In the genomic region with DNA sequence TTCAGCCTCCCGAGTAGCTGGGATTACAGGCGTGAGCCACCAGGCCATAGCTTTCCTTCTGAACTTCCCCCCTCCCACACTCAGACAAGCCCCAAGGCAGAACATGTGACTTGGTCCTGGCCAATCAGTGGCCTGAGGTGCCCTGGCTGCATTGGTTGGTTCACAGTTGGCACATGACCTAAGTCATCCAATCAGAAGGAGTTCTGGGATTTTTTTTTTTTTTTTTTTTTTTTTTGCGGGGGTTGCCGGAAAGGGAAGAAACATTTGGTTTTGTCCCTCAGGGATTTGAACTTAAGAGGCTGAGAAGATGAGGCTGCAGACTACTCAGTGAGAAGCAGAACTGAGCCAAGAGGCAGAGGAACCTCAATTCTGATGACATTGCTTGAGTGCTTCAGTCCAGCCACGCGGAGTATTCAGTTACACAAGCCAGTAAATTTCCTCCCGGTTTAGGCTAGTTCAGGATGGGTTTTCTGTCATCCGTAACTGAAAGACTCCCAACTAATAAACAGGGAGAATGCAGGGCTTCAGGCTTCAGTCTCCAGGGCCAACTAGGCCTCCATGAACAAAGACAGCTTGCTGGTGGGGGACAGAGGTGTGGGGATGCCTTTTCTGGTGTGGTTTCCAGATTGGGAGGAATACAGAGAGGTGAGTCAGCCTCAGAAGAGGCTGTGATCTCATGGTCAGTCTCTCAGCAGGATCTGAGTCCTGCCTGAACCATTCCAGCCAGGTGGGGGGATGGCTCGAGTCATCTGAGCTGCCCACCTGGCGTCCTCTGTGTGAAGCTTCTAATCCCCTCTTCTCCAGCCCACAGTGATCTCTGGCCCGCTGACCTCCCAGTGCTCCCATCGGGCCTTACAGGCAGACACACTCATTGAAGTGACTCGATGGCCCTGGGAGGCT, we compare ENCODE assay signal across 10 cellular contexts. TPM values are rescaled to one million over a fixed set of nuclear protein-coding genes. Genes with fewer than 3 reads are reported as not detected.
DNase-seq lines count a peak whose midpoint lies in the region; ATAC-seq and TF ChIP-seq lines count a peak whose summit lies in the region.
"Had no signal": no experiment of that assay in that cellular context is flagged by ENCODE, and none has a peak within 500 bp of the region (broad histone marks: within the 10 kb centered on the region; RNA-seq: fewer than 3 reads in every experiment).

No MANE protein-coding gene starts in this region.

- TF ChIP-seq RAD21 in HCT116 (IDR thresholded peaks at IDR 0.05; ENCODE audit: low read depth), result no peak

- CTCF ChIA-PET in HCT116 (lab: Charles Lee), result interaction anchor here (5.5 to 5.7 kb wide), 2 partner anchors 43 to 105 kb away, joined by 80 to 185 read pairs; no protein-coding TSS in a partner anchor

- H3K9ac ChIP-seq in HCT116 (ENCODE audit: low read length) (peak overlapping the region; percentile 29), OCI-LY3 (ENCODE audit: low read length) (no peak overlapping the region)

- TF ChIP-seq POLR2A in HCT116 (IDR thresholded peaks at IDR 0.05; ENCODE audit: borderline replicate concordance, extremely low read depth, insufficient read depth, insufficient read length) (no peak), testis (IDR thresholded peaks at IDR 0.05) (no peak), transverse colon (IDR thresholded peaks at IDR 0.05) (no peak)

- peaks cover 13 to 57% of the 10 kb centered on the region in 2 experiments; a peak in 3 of 4 replicates for H3K4me1 ChIP-seq in HCT116 (ENCODE audit: control insufficient read depth in 1 of 2, insufficient read depth in 2 of 2, low read length in 2 of 2)
- H3K4me1 ChIP-seq in OCI-LY3 (ENCODE audit: low read length), result peaks cover 40% of the 10 kb centered on the region
- H3K4me1 ChIP-seq in testis, result peaks cover 10% of the 10 kb centered on the region
- peaks cover 6 to 22% (median 10%) of the 10 kb centered on the region in 4 donors for H3K4me1 ChIP-seq in transverse colon

- TF ChIP-seq CTCF in HCT116 (IDR thresholded peaks at IDR 0.05 in 2 of 3, conservative IDR thresholded peaks at IDR 0.05 in 1 of 3; ENCODE audit: borderline replicate concordance in 1 of 3, insufficient read depth in 1 of 3, low read depth in 2 of 3, low read length in 2 of 3) (no peak), OCI-LY3 (IDR thresholded peaks at IDR 0.05; ENCODE audit: low read depth, low read length) (no peak), testis (IDR thresholded peaks at IDR 0.05) (no peak), transverse colon (IDR thresholded peaks at IDR 0.05) (no peak)

- no peak; the same call in 1 of the 2 replicates for ATAC-seq in HCT116

- no peak for TF ChIP-seq EP300 in transverse colon (IDR thresholded peaks at IDR 0.05; ENCODE audit: low read depth)

- peak overlapping the region; percentile 36 to 37 for H3K4me3 ChIP-seq in HCT116 (replicated peaks in 1 of 2; ENCODE audit: low read depth in 1 of 2, low read length in 2 of 2)
- H3K4me3 ChIP-seq in OCI-LY3 (ENCODE audit: low read length), result peak overlapping the region; percentile 29; the same call in 1 of the 2 replicates
- peak overlapping the region in 1 of 2 donors; percentile 41 for H3K4me3 ChIP-seq in testis
- H3K4me3 ChIP-seq in transverse colon, result no peak overlapping the region
- H3K4me3 ChIP-seq: thoracic aorta had no signal

- H3K27me3 ChIP-seq in HCT116 (ENCODE audit: insufficient read depth, low read length), result no peaks in the 10 kb centered on the region
- H3K27me3 ChIP-seq in OCI-LY3 (ENCODE audit: low read depth, low read length), result no peaks in the 10 kb centered on the region
- H3K27me3 ChIP-seq in testis, result no peaks in the 10 kb centered on the region
- H3K27me3 ChIP-seq in transverse colon, result no peaks in the 10 kb centered on the region

- RAD21 ChIA-PET in HCT116 (lab: Charles Lee; ENCODE audit: low non-redundant PET in 1 of 2, low total read pairs in 2 of 2, uncharacterized antibody in 2 of 2, unreplicated experiment in 2 of 2), result interaction anchor here (0.6 to 4.2 kb wide), 2 partner anchors 24 to 40 kb away, joined by 3 to 31 read pairs; no protein-coding TSS in a partner anchor

- H3K36me3 ChIP-seq in HCT116 (ENCODE audit: control insufficient read depth in 1 of 2, insufficient read depth in 2 of 2, low read length in 2 of 2) (peaks cover under 1% of the 10 kb centered on the region in 2 experiments; a peak in 2 of 4 replicates), OCI-LY3 (replicated peaks; ENCODE audit: low read depth, low read length) (peaks cover 9% of the 10 kb centered on the region), testis (ENCODE audit: low read depth, missing control alignments) (no peaks in the 10 kb centered on the region), transverse colon (peaks cover 0 to 2% (median 0%) of the 10 kb centered on the region in 4 donors)

- H4K20me1 ChIP-seq in HCT116 (ENCODE audit: insufficient read depth) (no peaks in the 10 kb centered on the region; the same call in 1 of the 2 replicates), OCI-LY3 (ENCODE audit: insufficient read depth, low read length) (peaks cover 14% of the 10 kb centered on the region)

- H3K79me2 ChIP-seq in HCT116 (ENCODE audit: insufficient read depth, low read length) (peaks cover 1% of the 10 kb centered on the region), OCI-LY3 (ENCODE audit: low read length) (peaks cover 9% of the 10 kb centered on the region)

- POLR2A ChIA-PET in HCT116 (lab: Charles Lee), result interaction anchor here (0.7 to 6.5 kb wide), 2 partner anchors 16 to 44 kb away, joined by 4 to 50 read pairs; no protein-coding TSS in a partner anchor

- peak overlapping the region; percentile 56 for H3K4me2 ChIP-seq in HCT116 (ENCODE audit: low read length)
- peak overlapping the region; percentile 25 for H3K4me2 ChIP-seq in OCI-LY3 (ENCODE audit: low read length)

- H2AFZ ChIP-seq in HCT116 (ENCODE audit: low read depth, low read length, poor library complexity, severe bottlenecking), result no peak overlapping the region
- no peak overlapping the region for H2AFZ ChIP-seq in OCI-LY3 (ENCODE audit: low read depth, low read length)

- 62 to 76% methylated on average over 13 of the region's 13 CpGs for WGBS in testis, 2 donors
- 76 to 81% methylated on average over 4 to 13 of the region's 13 CpGs for WGBS in transverse colon (ENCODE audit: low coverage in 1 of 2), 2 donors

- in situ Hi-C loops in transverse colon (cut with MboI; ENCODE audit: low pct_ligation_motif_present in 1 of 4, low pct_unique_long_range_greater_than_20kb in 1 of 4, low sequenced_read_pairs in 3 of 4), result loop anchor here in 2 of 4 donors (5.0 to 25.0 kb wide), 3 partner anchors 40 to 205 kb away; no protein-coding TSS in a partner anchor

- intact Hi-C loops in HCT116 (cut with micrococcal nuclease), result no loop called here
- intact Hi-C loops in testis (cut with DNase I; ENCODE audit: low total_unique reads), result no loop called here
- intact Hi-C loops in transverse colon (cut with DNase I; ENCODE audit: low total_unique reads), result loop anchor here (10.0 kb wide), 1 partner anchor 203 kb away; no protein-coding TSS in a partner anchor

- H3K9me2 ChIP-seq in HCT116 (ENCODE audit: insufficient read depth), result no peaks in the 10 kb centered on the region

- H3K27ac ChIP-seq in HCT116 (ENCODE audit: low read depth, low read length) (peak overlapping the region; percentile 29; the same call in 1 of the 2 replicates), OCI-LY3 (ENCODE audit: low read length) (peak overlapping the region; percentile 69), testis (no peak overlapping the region), transverse colon (no peak overlapping the region)
- H3K27ac ChIP-seq: VCaP had no signal

- peak; percentile 26 for DNase-seq in DMS79 (lab: John Stamatoyannopoulos, UW)
- DNase-seq in DMS79 treated with DMSO at 0.1 percent for 48 hours (lab: John Stamatoyannopoulos, UW), result no peak
- peak; percentile 64 for DNase-seq in HCT116 (ENCODE audit: low read depth, low spot score)
- peak; percentile 91 for DNase-seq in fibroblast of peridontal ligament (ENCODE audit: extremely low read depth)
- DNase-seq in testis, result peak; percentile 76
- DNase-seq in transverse colon, result no peak
- DNase-seq in occipital lobe (lab: John Stamatoyannopoulos, UW), result no peak

- no TSS peak for BruUV-seq in HCT116 (replicated peaks; lab: Mats Ljungman, UMichigan)

- H3K9me3 ChIP-seq in HCT116 (ENCODE audit: control insufficient read depth in 1 of 2, insufficient read depth in 1 of 2, low read depth in 1 of 2, low read length in 2 of 2) (no peaks in the 10 kb centered on the region), OCI-LY3 (ENCODE audit: insufficient read depth, low read length) (no peaks in the 10 kb centered on the region), testis (no peaks in the 10 kb centered on the region), transverse colon (no peaks in the 10 kb centered on the region)
- H3K9me3 ChIP-seq: thoracic aorta had no signal

TF ChIP-seq in HCT116, 20 proteins besides CTCF, POLR2A, EP300 and RAD21 (continues in another document):
- TF ChIP-seq SIN3A (IDR thresholded peaks at IDR 0.05; ENCODE audit: low read depth) (no peak), ZNF274 (IDR thresholded peaks at IDR 0.05; ENCODE audit: low read depth, low read length) (no peak), YY1 (IDR thresholded peaks at IDR 0.05; ENCODE audit: extremely low read depth, insufficient replicate concordance, low read depth, low read length) (no peak)
- TF ChIP-seq, protein P1, sequence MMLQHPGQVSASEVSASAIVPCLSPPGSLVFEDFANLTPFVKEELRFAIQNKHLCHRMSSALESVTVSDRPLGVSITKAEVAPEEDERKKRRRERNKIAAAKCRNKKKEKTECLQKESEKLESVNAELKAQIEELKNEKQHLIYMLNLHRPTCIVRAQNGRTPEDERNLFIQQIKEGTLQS (IDR thresholded peaks at IDR 0.05), result no peak

RNA-seq across cellular contexts. Expression of a gene that starts 9.2 kb away (rescaled TPM):
- 2,752 TPM for total RNA-seq in HCT116 (2021; ENCODE audit: unreplicated experiment)
- polyA plus RNA-seq in HCT116 (2012), result 2,841 and 3,306 TPM in 2 replicates
- 100 to 1,000 TPM; 278 to 311 TPM for total RNA-seq in testis
- 583 TPM for polyA plus RNA-seq in testis (ENCODE audit: insufficient read depth, low read depth, low replicate concordance)
- 1,000 to 10,000 TPM in 1 of 4 donors, 100 to 1,000 TPM in 3; 478 to 1,487 (median 685) TPM for total RNA-seq in transverse colon
- total RNA-seq in occipital lobe, result 647 TPM

Comparison
In these comparisons a context has a peak if more than half of its experiments do, and no peak if none do; other contexts are left out.
1. DNase-seq: peak in DMS79 (single experiment), HCT116 (single experiment), fibroblast of peridontal ligament (single experiment) and testis (single experiment); none in DMS79 treated with DMSO at 0.1 percent for 48 hours (single experiment), transverse colon (single experiment) and occipital lobe (single experiment).
2. H3K27ac ChIP-seq: peak in HCT116 (single experiment) and OCI-LY3 (single experiment); none in testis (0 of 2) and transverse colon (0 of 4).
3. H3K4me3 ChIP-seq: peak in HCT116 (2 of 2) and OCI-LY3 (single experiment); none in transverse colon (0 of 4).